In genomic region chr1:69568435-69569280, GRCh38 we compare ENCODE assay signal across 8 cellular contexts. TPM values are rescaled to one million over a fixed set of nuclear protein-coding genes. Genes with fewer than 3 reads are reported as not detected.
A peak's percentile ranks its signal among the peaks of the same experiment; 100 is the strongest.
DNase-seq lines count a peak whose midpoint lies in the region; ATAC-seq and TF ChIP-seq lines count a peak whose summit lies in the region.

No MANE protein-coding gene starts in this region.

- DNase-seq in CD14-positive monocyte (ENCODE audit: low spot score) (no peak), NCI-H2227 (lab: John Stamatoyannopoulos, UW; ENCODE audit: unreplicated experiment) (peak; percentile 49), esophagus squamous epithelium (lab: John Stamatoyannopoulos, UW) (no peak), omental fat pad (ENCODE audit: low spot score) (no peak), A172 (ENCODE audit: low spot score) (no peak)
- DNase-seq in activated CD4-positive, alpha-beta T cell treated with anti-CD3 and anti-CD28 coated beads, Interleukin-2, amount 50 U/mL, for 1 hour, result no peak

- 1 to 4% methylated on average over 17 to 27 of the region's 49 CpGs for WGBS in esophagus squamous epithelium, 2 donors

- H3K27me3 ChIP-seq in esophagus squamous epithelium, result peaks cover 0 to 54% (median 0%) of the 10 kb centered on the region in 4 donors

- TF ChIP-seq CTCF in CD14-positive monocyte (IDR thresholded peaks at IDR 0.05) (no peak), esophagus squamous epithelium (IDR thresholded peaks at IDR 0.05) (no peak), omental fat pad (IDR thresholded peaks at IDR 0.05) (no peak)

- peaks cover 4 to 35% (median 8%) of the 10 kb centered on the region in 3 donors for H3K4me1 ChIP-seq in esophagus squamous epithelium

- peaks cover 54 to 65% (median 55%) of the 10 kb centered on the region in 3 donors for H3K27me3 Mint-ChIP-seq in CD14-positive monocyte (ENCODE audit: low read depth in 3 of 3)

- H3K9me3 Mint-ChIP-seq in CD14-positive monocyte, result peaks cover 0 to 11% (median 3%) of the 10 kb centered on the region in 7 donors

- peak; percentile 22 for ATAC-seq in omental fat pad (ENCODE audit: low FRiP score)
- ATAC-seq in GM21447 (IDR thresholded peaks at IDR 0.05; ENCODE audit: unreplicated experiment), result no peak
- ATAC-seq in HG03571 (IDR thresholded peaks at IDR 0.05; ENCODE audit: unreplicated experiment), result no peak

- intact Hi-C loops in CD14-positive monocyte (cut with micrococcal nuclease), result no loop called here
- intact Hi-C loops in esophagus squamous epithelium (cut with DNase I), result no loop called here

- no peak overlapping the region for H3K27ac ChIP-seq in esophagus squamous epithelium

- H3K36me3 ChIP-seq in esophagus squamous epithelium, result no peaks in the 10 kb centered on the region

- H3K4me3 ChIP-seq in esophagus squamous epithelium, result peak overlapping the region; percentile 44 to 59 (median 50)

- H3K27ac Mint-ChIP-seq in CD14-positive monocyte, result no peak overlapping the region

- TF ChIP-seq POLR2A in esophagus squamous epithelium (IDR thresholded peaks at IDR 0.05), result no peak

- peaks cover 22% of the 10 kb centered on the region for H3K4me1 Mint-ChIP-seq in CD14-positive monocyte

- peak overlapping the region; percentile 53 to 89 for H3K4me3 Mint-ChIP-seq in CD14-positive monocyte

- H3K36me3 Mint-ChIP-seq in CD14-positive monocyte, result peaks cover 2 to 9% of the 10 kb centered on the region in 2 donors

- H3K9me3 ChIP-seq in esophagus squamous epithelium, result no peaks in the 10 kb centered on the region

RNA-seq across cellular contexts. Expression of gene LRRC7, which starts 0.9 kb away (rescaled TPM):
- not detected for polyA plus RNA-seq in CD14-positive monocyte
- total RNA-seq in esophagus squamous epithelium (under 1 TPM in 1 of 4 donors, not detected in 3; under 0.01 TPM), omental fat pad (under 1 TPM in 2 of 4 donors, not detected in 2; 0.12 to 0.32 TPM)
- 0.28 and 0.43 TPM in 2 replicates for total RNA-seq in A172 (2014; rRNA removed; shearing (Covaris generic))
